Comparison of ENCODE assay signal across 1 cellular context in genomic region chrX:44104699-44105098, GRCh38.
TF ChIP-seq lines count a peak whose summit lies in the region.

No MANE protein-coding gene starts in this region.

TF ChIP-seq in SK-N-SH treated with all-trans-retinoic acid at 6 μM for 48 hours, 23 proteins besides CTCF, POLR2A, EP300 and RAD21 (continued from another document):
- TF ChIP-seq CSDC2 (CRISPR knock-in tag; IDR thresholded peaks at IDR 0.05) = no peak
- no peak for TF ChIP-seq TSHZ2 (CRISPR knock-in tag; IDR thresholded peaks at IDR 0.05)
- TF ChIP-seq ZNF70 (CRISPR knock-in tag; IDR thresholded peaks at IDR 0.05) = no peak
- no peak for TF ChIP-seq RARB (CRISPR knock-in tag; IDR thresholded peaks at IDR 0.05)
- no peak for TF ChIP-seq BACH2 (CRISPR knock-in tag; IDR thresholded peaks at IDR 0.05; ENCODE audit: borderline replicate concordance)
- TF ChIP-seq SNAI2 (CRISPR knock-in tag; IDR thresholded peaks at IDR 0.05) = no peak
